ENCODE assay signal across 8 cellular contexts in genomic region chr22:20021196-20022181, GRCh38. TPM values are rescaled to one million over a fixed set of nuclear protein-coding genes. Genes with fewer than 3 reads are reported as not detected.
DNase-seq lines count a peak whose midpoint lies in the region; ATAC-seq and TF ChIP-seq lines count a peak whose summit lies in the region.

No MANE protein-coding gene starts in this region.

- peaks cover 11% of the 10 kb centered on the region; the same call in 1 of the 2 replicates for H3K79me2 ChIP-seq in KMS-11 (ENCODE audit: insufficient read depth, low read depth)

- peak overlapping the region; percentile 71; the same call in 1 of the 2 replicates for H3K9ac ChIP-seq in ES-I3 (ENCODE audit: low read depth, low read length)
- H3K9ac ChIP-seq in KMS-11, result peak overlapping the region; percentile 77

- peak overlapping the region; percentile 88 for H2AFZ ChIP-seq in KMS-11 (ENCODE audit: low read depth)

- intact Hi-C loops in right cardiac atrium (cut with DNase I), result no loop called here

- H3K4me3 ChIP-seq in KMS-11 (IDR thresholded peaks at IDR 0.05; ENCODE audit: insufficient read depth, low read depth, low read length), result no peak overlapping the region
- peak overlapping the region; percentile 81 for H3K4me3 ChIP-seq in right cardiac atrium (ENCODE audit: low read length)

- no peaks in the 10 kb centered on the region for H4K20me1 ChIP-seq in KMS-11 (ENCODE audit: insufficient read depth)

- no peak overlapping the region; the same call in 1 of the 2 replicates for H3K27ac ChIP-seq in KMS-11
- peak overlapping the region; percentile 94 for H3K27ac ChIP-seq in angular gyrus (ENCODE audit: low read depth, low read length)
- peak overlapping the region; percentile 91 for H3K27ac ChIP-seq in right cardiac atrium (ENCODE audit: low read length)

- DNase-seq in right cardiac atrium, result peak; percentile 76 to 86 (median 85)
- DNase-seq in progenitor cell of endocrine pancreas (ENCODE audit: low spot score, unreplicated experiment), result no peak
- no peak for DNase-seq in activated CD4-positive, CD25-positive, alpha-beta regulatory T cell (lab: John Stamatoyannopoulos, UW)

- ATAC-seq in right cardiac atrium (peak; percentile 57 to 61), GM18519 (IDR thresholded peaks at IDR 0.05; ENCODE audit: low FRiP score, unreplicated experiment) (no peak), HG02938 (IDR thresholded peaks at IDR 0.05; ENCODE audit: unreplicated experiment) (no peak)

- peaks cover 1% of the 10 kb centered on the region for H3K36me3 Mint-ChIP-seq in progenitor cell of endocrine pancreas (ENCODE audit: insufficient read depth)

- WGBS in right cardiac atrium, result 3% methylated on average over 36 of the region's 36 CpGs

- no peaks in the 10 kb centered on the region for H3K9me3 Mint-ChIP-seq in progenitor cell of endocrine pancreas (ENCODE audit: low read depth)

- peaks cover 8% of the 10 kb centered on the region for H3K4me1 Mint-ChIP-seq in progenitor cell of endocrine pancreas (ENCODE audit: low read depth)

- TF ChIP-seq CTCF in KMS-11 (conservative IDR thresholded peaks at IDR 0.05; ENCODE audit: low read depth, low read length) (no peak), progenitor cell of endocrine pancreas (IDR thresholded peaks at IDR 0.05; ENCODE audit: unreplicated experiment) (no peak)

- H3K27me3 Mint-ChIP-seq in progenitor cell of endocrine pancreas, result peaks cover 33% of the 10 kb centered on the region

- no peaks in the 10 kb centered on the region for H3K36me3 ChIP-seq in ES-I3 (ENCODE audit: insufficient read depth, low read length)
- H3K36me3 ChIP-seq in KMS-11 (ENCODE audit: insufficient read depth), result no peaks in the 10 kb centered on the region

- H3K27me3 ChIP-seq in KMS-11 (ENCODE audit: insufficient read depth, low read depth) (peaks cover 16% of the 10 kb centered on the region), right cardiac atrium (ENCODE audit: control insufficient read depth, insufficient read depth) (no peaks in the 10 kb centered on the region)

- H3K27ac Mint-ChIP-seq in progenitor cell of endocrine pancreas, result peak overlapping the region; percentile 20

- H3K9me3 ChIP-seq in ES-I3 (ENCODE audit: control insufficient read depth, insufficient read depth, low read length) (no peaks in the 10 kb centered on the region), right cardiac atrium (ENCODE audit: control insufficient read depth, low read length) (no peaks in the 10 kb centered on the region)

- H3K4me2 ChIP-seq in KMS-11, result peak overlapping the region; percentile 84

- peak overlapping the region; percentile 89 for H3K4me3 Mint-ChIP-seq in progenitor cell of endocrine pancreas (ENCODE audit: low read depth)

- H3K4me1 ChIP-seq in ES-I3 (ENCODE audit: insufficient read depth, low read length) (peaks cover 4% of the 10 kb centered on the region; the same call in 1 of the 2 replicates), KMS-11 (ENCODE audit: low read depth, poor library complexity, severe bottlenecking) (peaks cover 15% of the 10 kb centered on the region), right cardiac atrium (ENCODE audit: control insufficient read depth, insufficient read depth, low read length) (peaks cover 5% of the 10 kb centered on the region)

RNA-seq across cellular contexts. Expression of gene TANGO2, which starts 0.6 kb away (rescaled TPM):
- total RNA-seq in right cardiac atrium (10 to 100 TPM; 61.1 to 70.4 (median 67.3) TPM), progenitor cell of endocrine pancreas (19.9 and 21.8 TPM in 2 replicates)
- polyA plus RNA-seq in right cardiac atrium, result 64.9 TPM

RNA-seq across cellular contexts. Expression of gene ARVCF, which starts 4.9 kb away (rescaled TPM):
- total RNA-seq in right cardiac atrium, result 10 to 100 TPM; 11.1 to 27.4 (median 18.4) TPM
- polyA plus RNA-seq in right cardiac atrium, result 21.7 TPM
- 95.3 and 101 TPM in 2 replicates for total RNA-seq in progenitor cell of endocrine pancreas

RNA-seq across cellular contexts. Expression of gene DGCR8, which starts 58.6 kb away (rescaled TPM):
- total RNA-seq in right cardiac atrium, result 10 to 100 TPM; 15.5 to 18.6 (median 17.0) TPM
- polyA plus RNA-seq in right cardiac atrium, result 11.2 TPM
- 75.8 and 79.8 TPM in 2 replicates for total RNA-seq in progenitor cell of endocrine pancreas

Comparison
In these comparisons a context has a peak if more than half of its experiments do, and no peak if none do; other contexts are left out.
1. ATAC-seq: peak in right cardiac atrium (2 of 2); none in GM18519 (single experiment) and HG02938 (single experiment).
2. DNase-seq: peak in right cardiac atrium (3 of 3); none in progenitor cell of endocrine pancreas (single experiment) and activated CD4-positive, CD25-positive, alpha-beta regulatory T cell (0 of 4).